22 cellular contexts compared by ENCODE assay signal in the genomic region with DNA sequence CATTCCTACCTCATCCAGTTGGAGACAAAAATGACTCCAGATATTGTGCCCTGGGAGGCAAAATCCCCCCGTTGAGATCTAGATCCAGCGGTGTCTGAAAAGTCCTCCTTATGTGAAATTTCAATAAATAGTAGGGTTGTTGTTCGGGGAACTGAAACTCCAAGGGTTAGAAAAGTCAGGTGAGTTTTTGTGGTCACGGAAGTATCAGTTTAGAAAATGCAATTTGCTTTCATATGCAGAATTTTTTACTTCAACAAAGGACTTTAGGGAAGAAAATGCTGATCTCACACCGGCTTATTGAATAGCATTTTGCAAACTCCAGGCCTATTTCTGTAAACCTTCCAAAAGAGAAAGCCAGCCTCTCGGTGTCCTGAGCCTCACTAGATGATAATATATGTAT.
DNase-seq lines count a peak whose midpoint lies in the region; ATAC-seq, FAIRE-seq and TF ChIP-seq lines count a peak whose summit lies in the region.
"Had no signal": no experiment of that assay in that cellular context is flagged by ENCODE, and none has a peak within 500 bp of the region (broad histone marks: within the 10 kb centered on the region; RNA-seq: fewer than 3 reads in every experiment).

No MANE protein-coding gene starts in this region.

- no TSS peak for BruUV-seq in GM12878 (replicated peaks; lab: Mats Ljungman, UMichigan)

- CTCF ChIA-PET in GM12878 (lab: Yijun Ruan, JAX), result interaction anchor here (1.2 kb wide), 1 partner anchor 8 kb away, joined by 5 read pairs; no protein-coding TSS in a partner anchor

- POLR2A ChIA-PET in GM12878 (lab: Charles Lee), result interaction anchor here (0.6 kb wide), 1 partner anchor 220 kb away, joined by 3 read pairs; no protein-coding TSS in a partner anchor

- FAIRE-seq in GM12878 (lab: Jason Lieb, UNC), result no peak

- in situ Hi-C loops in GM12878 (cut with MboI), result no loop called here

- SMC1A ChIA-PET in GM12878 (lab: Charles Lee; ENCODE audit: uncharacterized antibody, unreplicated experiment), result interaction anchor here (1.1 kb wide), 1 partner anchor 836 kb away, joined by 3 read pairs; no protein-coding TSS in a partner anchor

- H3K9me3 ChIP-seq in GM12878 (replicated peaks; ENCODE audit: control insufficient read depth, insufficient read depth, low read length) (no peaks in the 10 kb centered on the region), spleen (no peaks in the 10 kb centered on the region)
- H3K9me3 ChIP-seq: left ventricle myocardium inferior, MG63, sigmoid colon had no signal

- no peaks in the 10 kb centered on the region for H3K36me3 ChIP-seq in GM12878 (ENCODE audit: control insufficient read depth in 2 of 2, insufficient read depth in 2 of 2, low read length in 1 of 2)
- H3K36me3 ChIP-seq in spleen, result no peaks in the 10 kb centered on the region
- H3K36me3 ChIP-seq: left ventricle myocardium inferior, MG63, sigmoid colon had no signal

- H3K4me1 ChIP-seq in GM12878 (ENCODE audit: control insufficient read depth, insufficient read depth, low read length) (peaks cover 9% of the 10 kb centered on the region), spleen (peaks cover 0 to 6% (median 0%) of the 10 kb centered on the region in 6 donors)
- H3K4me1 ChIP-seq: left ventricle myocardium inferior, sigmoid colon had no signal

- intact Hi-C loops in GM12878 (cut with micrococcal nuclease; ENCODE audit: unreplicated experiment), result no loop called here
- intact Hi-C loops in spleen (cut with DNase I; ENCODE audit: low total_unique reads), result no loop called here
- intact Hi-C loops in left colon (cut with DNase I, micrococcal nuclease), result no loop called here

- H4K20me1 ChIP-seq in GM12878 (ENCODE audit: control insufficient read depth, insufficient read depth), result no peaks in the 10 kb centered on the region

- H3K4me2 ChIP-seq in GM12878 (ENCODE audit: control insufficient read depth, insufficient read depth), result 0 out of 2 replicates have a peak overlapping the region, but pooled peaks have one; percentile 32

- H3K79me2 ChIP-seq in GM12878 (ENCODE audit: control insufficient read depth, insufficient read depth, low read length), result no peaks in the 10 kb centered on the region

- ATAC-seq in GM18861 (IDR thresholded peaks at IDR 0.05; ENCODE audit: unreplicated experiment), result peak; percentile 57
- ATAC-seq in GM21576 (IDR thresholded peaks at IDR 0.05; ENCODE audit: unreplicated experiment), result peak; percentile 47
- ATAC-seq in HG03520 (IDR thresholded peaks at IDR 0.05; ENCODE audit: unreplicated experiment), result peak; percentile 75
- ATAC-seq in GM12878, result peak; percentile 71
- ATAC-seq in left colon, result no peak
- ATAC-seq: CD8-positive, alpha-beta T cell; Right ventricle myocardium inferior; T-cell had no signal

- no peak for TF ChIP-seq POLR2A in GM12878 (IDR thresholded peaks at IDR 0.05; ENCODE audit: low read depth, low read length)
- no peak for TF ChIP-seq POLR2A in spleen (IDR thresholded peaks at IDR 0.05)

- H3K27ac ChIP-seq in GM12878 (ENCODE audit: control insufficient read depth, insufficient read depth) (no peak overlapping the region), spleen (no peak overlapping the region)
- H3K27ac ChIP-seq: left ventricle myocardium inferior, sigmoid colon had no signal

- TF ChIP-seq EP300 in GM12878 (IDR thresholded peaks at IDR 0.05; ENCODE audit: borderline replicate concordance in 1 of 2, control insufficient read depth in 1 of 2, low read depth in 2 of 2, low read length in 2 of 2), result 0 out of 4 replicates have a peak, but pooled peaks of 1 of the 2 experiments have one; percentile 38

- no peak overlapping the region for H2AFZ ChIP-seq in GM12878 (ENCODE audit: control insufficient read depth, low read depth, low read length)

- RAD21 ChIA-PET in GM12878 (lab: Charles Lee; ENCODE audit: unreplicated experiment), result interaction anchor here (1.0 kb wide), 1 partner anchor 837 kb away, joined by 4 read pairs; no protein-coding TSS in a partner anchor

- no peaks in the 10 kb centered on the region for H3K27me3 ChIP-seq in GM12878 (replicated peaks in 1 of 2; ENCODE audit: control insufficient read depth in 2 of 2, insufficient read depth in 2 of 2, low read length in 1 of 2)
- H3K27me3 ChIP-seq in spleen (replicated peaks in 1 of 7), result peaks cover 0 to 3% (median 0%) of the 10 kb centered on the region in 7 donors
- H3K27me3 ChIP-seq: sigmoid colon had no signal

- TF ChIP-seq CTCF in GM12878 (IDR thresholded peaks at IDR 0.05 in 2 of 3, conservative IDR thresholded peaks at IDR 0.05 in 1 of 3; ENCODE audit: control insufficient read depth in 2 of 3, extremely low read depth in 1 of 3, insufficient read depth in 1 of 3, low read depth in 3 of 3, low read length in 3 of 3) (no peak), spleen (IDR thresholded peaks at IDR 0.05 in 8 of 11, conservative IDR thresholded peaks at IDR 0.05 in 3 of 11) (no peak)

- H3K4me3 ChIP-seq in GM12878, result no peak overlapping the region
- H3K4me3 ChIP-seq in spleen, result no peak overlapping the region
- H3K4me3 ChIP-seq: left ventricle myocardium inferior, MG63, sigmoid colon had no signal

- WGBS in GM12878 (ENCODE audit: insufficient coverage, insufficient replicate concordance, low lambda C conversion rate, missing lambda C conversion rate), result 4% methylated on average over 6 of the region's 6 CpGs
- WGBS in spleen, 5 donors, result 72 to 80% (median 76%) methylated on average over 6 of the region's 6 CpGs

- no peak for TF ChIP-seq RAD21 in GM12878 (IDR thresholded peaks at IDR 0.05; ENCODE audit: insufficient read depth, low read depth, low read length)

- DNase-seq in GM12878 (ENCODE audit: low read depth, low spot score) (peak; percentile 28), KG1 (lab: John Stamatoyannopoulos, UW) (no peak), NCI-H226 (no peak), spleen (no peak), left colon (no peak)
- DNase-seq: activated CD4-positive, alpha-beta T cell treated with anti-CD3 and anti-CD28 coated beads, Interleukin-2, amount 50 U/mL, for 1 hour; activated naive CD4-positive, alpha-beta T cell treated with anti-CD3 and anti-CD28 coated beads, Interleukin-2, amount 50 U/mL, for 16 hours; activated T-cell treated with anti-CD3 and anti-CD28 coated beads for 4 hours; CD8-positive, alpha-beta T cell; DMS53; effector memory CD4-positive, alpha-beta T cell; left ventricle myocardium inferior; MG63; NCI-H1694 treated with DMSO at 0.1 percent for 48 hours; NCI-H345; sigmoid colon; stimulated activated CD4-positive, alpha-beta T cell treated with anti-CD3 and anti-CD28 coated beads, Interleukin-2, amount 100 ng/mL, for 24 hours; T-cell had no signal

- no peak overlapping the region for H3K9ac ChIP-seq in GM12878 (ENCODE audit: control insufficient read depth, insufficient read depth, low read length)

TF ChIP-seq in GM12878, 131 proteins besides CTCF, POLR2A, EP300 and RAD21:
- TF ChIP-seq RELA (IDR thresholded peaks at IDR 0.05; ENCODE audit: borderline replicate concordance, partially characterized antibody) (no peak), IRF4 (IDR thresholded peaks at IDR 0.05; ENCODE audit: low read depth, low read length) (0 out of 2 replicates have a peak, but pooled peaks have one; percentile 21), BHLHE40 (IDR thresholded peaks at IDR 0.05; ENCODE audit: borderline replicate concordance in 1 of 2, low read depth in 2 of 2, low read length in 1 of 2) (peak; percentile 82 to 89), SUZ12 (IDR thresholded peaks at IDR 0.05; ENCODE audit: unreplicated experiment) (no peak), RUNX3 (IDR thresholded peaks at IDR 0.05; ENCODE audit: low read length) (peak; percentile 77), NR2F1 (conservative IDR thresholded peaks at IDR 0.05) (peak; percentile 43; the same call in 1 of the 2 replicates), SPI1 (IDR thresholded peaks at IDR 0.05; ENCODE audit: borderline replicate concordance, insufficient read depth, low read depth, low read length) (peak; percentile 81), SREBF1 (IDR thresholded peaks at IDR 0.05; ENCODE audit: low read length) (no peak), IKZF2 (IDR thresholded peaks at IDR 0.05) (peak; percentile 41 to 50; a peak in 3 of 4 replicates)
- TF ChIP-seq, protein P1, sequence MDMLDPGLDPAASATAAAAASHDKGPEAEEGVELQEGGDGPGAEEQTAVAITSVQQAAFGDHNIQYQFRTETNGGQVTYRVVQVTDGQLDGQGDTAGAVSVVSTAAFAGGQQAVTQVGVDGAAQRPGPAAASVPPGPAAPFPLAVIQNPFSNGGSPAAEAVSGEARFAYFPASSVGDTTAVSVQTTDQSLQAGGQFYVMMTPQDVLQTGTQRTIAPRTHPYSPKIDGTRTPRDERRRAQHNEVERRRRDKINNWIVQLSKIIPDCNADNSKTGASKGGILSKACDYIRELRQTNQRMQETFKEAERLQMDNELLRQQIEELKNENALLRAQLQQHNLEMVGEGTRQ (IDR thresholded peaks at IDR 0.05; ENCODE audit: borderline replicate concordance, low read depth, low read length), result no peak
- TF ChIP-seq, protein P2, sequence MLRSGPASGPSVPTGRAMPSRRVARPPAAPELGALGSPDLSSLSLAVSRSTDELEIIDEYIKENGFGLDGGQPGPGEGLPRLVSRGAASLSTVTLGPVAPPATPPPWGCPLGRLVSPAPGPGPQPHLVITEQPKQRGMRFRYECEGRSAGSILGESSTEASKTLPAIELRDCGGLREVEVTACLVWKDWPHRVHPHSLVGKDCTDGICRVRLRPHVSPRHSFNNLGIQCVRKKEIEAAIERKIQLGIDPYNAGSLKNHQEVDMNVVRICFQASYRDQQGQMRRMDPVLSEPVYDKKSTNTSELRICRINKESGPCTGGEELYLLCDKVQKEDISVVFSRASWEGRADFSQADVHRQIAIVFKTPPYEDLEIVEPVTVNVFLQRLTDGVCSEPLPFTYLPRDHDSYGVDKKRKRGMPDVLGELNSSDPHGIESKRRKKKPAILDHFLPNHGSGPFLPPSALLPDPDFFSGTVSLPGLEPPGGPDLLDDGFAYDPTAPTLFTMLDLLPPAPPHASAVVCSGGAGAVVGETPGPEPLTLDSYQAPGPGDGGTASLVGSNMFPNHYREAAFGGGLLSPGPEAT (IDR thresholded peaks at IDR 0.05; ENCODE audit: low read depth), result peak; percentile 27; the same call in 1 of the 2 replicates
